19 cellular contexts compared by ENCODE assay signal in the genomic region with DNA sequence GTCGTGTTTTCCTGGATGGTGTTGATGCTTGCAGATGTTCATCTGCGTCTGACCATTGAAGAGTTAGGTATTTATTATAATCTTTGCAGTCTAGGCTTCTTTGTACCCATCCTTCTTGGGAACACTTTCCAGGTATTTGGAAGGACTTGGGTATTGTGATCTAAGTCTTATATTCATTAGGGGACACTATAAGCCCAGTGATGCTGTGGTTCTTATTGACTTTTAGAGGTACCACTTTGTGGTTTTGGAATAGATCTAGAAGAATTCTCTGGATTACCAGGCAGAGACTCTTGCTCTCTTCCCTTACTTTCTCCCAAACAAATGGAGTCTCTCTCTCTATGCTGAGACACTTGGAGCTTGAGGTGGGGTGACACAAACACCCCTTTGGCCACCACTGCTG. TPM values are rescaled to one million over a fixed set of nuclear protein-coding genes. Genes with fewer than 3 reads are reported as not detected.
"Had no signal": no experiment of that assay in that cellular context is flagged by ENCODE, and none has a peak within 500 bp of the region (broad histone marks: within the 10 kb centered on the region; RNA-seq: fewer than 3 reads in every experiment).

No MANE protein-coding gene starts in this region.

- H3K4me3 ChIP-seq: gastrocnemius medialis, heart right ventricle, lower lobe of right lung, psoas muscle had no signal

- DNase-seq: activated CD4-positive, CD25-positive, alpha-beta regulatory T cell treated with anti-CD3 and anti-CD28 coated beads, Interleukin-2, amount 50 U/mL, for 72 hours; activated naive CD8-positive, alpha-beta T cell treated with anti-CD3 and anti-CD28 coated beads for 36 hours; amygdala; cortex of kidney; effector CD8-positive, alpha-beta T cell; gastrocnemius medialis; heart right ventricle; left cardiac atrium; lower lobe of right lung; psoas muscle; stimulated activated naive CD8-positive, alpha-beta T cell treated with anti-CD3 and anti-CD28 coated beads, Interleukin-15, Interleukin-2, amounts not matched to agents 100 U/mL and 50 U/mL, for 24 hours; T1000; trophoblast cell had no signal

RNA-seq across cellular contexts. Expression of a gene that starts 41.6 kb away (rescaled TPM):
- total RNA-seq: activated CD8-positive, alpha-beta memory T cell treated with anti-CD3 and anti-CD28 coated beads for 36 hours; activated naive CD8-positive, alpha-beta T cell treated with anti-CD3 and anti-CD28 coated beads for 36 hours; activated T-helper 1 cell treated with anti-CD3 and anti-CD28 coated beads, Interleukin-12 subunit alpha, Interleukin-12 subunit beta, Interleukin-2, Interleukin-4 antibody, amounts not matched to agents 30 ng/mL and 10 ng/mL and 1 ng/mL, durations not matched to agents 14 hours and 24 hours and 36 hours; fibroblast of lung; heart right ventricle; left cardiac atrium; lower lobe of right lung; neural crest cell; osteoblast; psoas muscle; sciatic nerve had no signal
